In the genomic region with DNA sequence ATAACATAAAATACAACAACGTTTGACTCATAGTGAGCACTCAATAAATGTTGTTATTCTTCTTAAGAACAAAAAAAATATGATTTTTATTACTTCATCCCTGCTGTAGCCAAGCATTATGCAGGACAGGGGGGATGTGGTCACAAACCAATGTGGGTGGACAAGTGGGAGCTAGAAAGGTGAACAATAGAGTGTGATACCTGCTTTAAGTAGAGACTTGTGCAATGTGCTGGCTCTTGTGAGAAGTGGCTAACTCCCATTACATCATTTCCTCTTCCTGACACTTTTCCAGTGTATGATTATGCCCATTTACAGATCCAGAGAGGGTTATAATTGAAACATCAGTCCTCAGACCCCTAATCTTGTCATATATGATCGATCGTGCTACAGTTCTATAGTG, we compare ENCODE assay signal across 14 cellular contexts.
"Had no signal": no experiment of that assay in that cellular context is flagged by ENCODE, and none has a peak within 500 bp of the region (broad histone marks: within the 10 kb centered on the region; RNA-seq: fewer than 3 reads in every experiment).

No MANE protein-coding gene starts in this region.

- H3K4me3 ChIP-seq: right atrium auricular region, tibial artery, uterus had no signal

- DNase-seq: activated CD4-positive, alpha-beta T cell treated with anti-CD3 and anti-CD28 coated beads, Interleukin-2, amount 10 ng/mL, durations not matched to agents 7 days and 5 days; activated CD4-positive, CD25-positive, alpha-beta regulatory T cell; activated naive CD4-positive, alpha-beta T cell; activated naive CD8-positive, alpha-beta T cell treated with anti-CD3 and anti-CD28 coated beads, Interleukin-2, amount 10 ng/mL, durations not matched to agents 7 days and 5 days; brain microvascular endothelial cell; hippocampal formation; left ventricle myocardium superior; nucleus accumbens; stimulated activated CD4-positive, alpha-beta T cell treated with anti-CD3 and anti-CD28 coated beads, Interleukin-4, amount 100 ng/mL, for 24 hours; stimulated activated naive CD4-positive, alpha-beta T cell; tibial artery; uterus had no signal

- ATAC-seq: left ventricle myocardium superior; natural killer cell treated with Interleukin-12 subunit alpha and Interleukin-12 subunit beta and Interleukin-15 and Interleukin-18, amount 100 ng/mL, for 72 hours had no signal
